Comparison of ENCODE assay signal across 34 cellular contexts in genomic region chr15:24078310-24079029, GRCh38.
"Had no signal": no experiment of that assay in that cellular context is flagged by ENCODE, and none has a peak within 500 bp of the region (broad histone marks: within the 10 kb centered on the region; RNA-seq: fewer than 3 reads in every experiment).

No MANE protein-coding gene starts in this region.

- H3K27me3 ChIP-seq: MG63 had no signal

- H3K4me3 ChIP-seq: MG63 had no signal

- DNase-seq: Karpas-422, Kasumi-1, MG63, MM.1S, MV-4-11, NCI-H1048, NCI-H1092, NCI-H1092 treated with DMSO at 0.1 percent for 48 hours, NCI-H1105, NCI-H1105 treated with DMSO at 0.1 percent for 48 hours, NCI-H1417, NCI-H1417 treated with DMSO at 0.1 percent for 48 hours, NCI-H1436, NCI-H1436 treated with DMSO at 0.1 percent for 48 hours, NCI-H146, NCI-H1694, NCI-H1694 treated with DMSO at 0.1 percent for 48 hours, NCI-H187, NCI-H187 treated with DMSO at 0.1 percent for 48 hours, NCI-H1930, NCI-H2029, NCI-H2029 treated with DMSO at 0.1 percent for 48 hours, NCI-H2081, NCI-H2081 treated with DMSO at 0.1 percent for 48 hours, NCI-H2107, NCI-H2171, NCI-H2171 treated with DMSO at 0.1 percent for 48 hours, NCI-H2227 treated with DMSO at 0.1 percent for 48 hours, NCI-H226, NCI-H345, NCI-H446, NCI-H446 treated with DMSO at 0.1 percent for 48 hours, NCI-H510A, NCI-H510A treated with DMSO at 0.1 percent for 48 hours had no signal

- H3K36me3 ChIP-seq: MG63 had no signal

- H3K9me3 ChIP-seq: MG63 had no signal
